Comparison of ENCODE assay signal across 8 cellular contexts in genomic region chr11:65415499-65416340, GRCh38. TPM values are rescaled to one million over a fixed set of nuclear protein-coding genes. Genes with fewer than 3 reads are reported as not detected.
DNase-seq lines count a peak whose midpoint lies in the region; ATAC-seq and TF ChIP-seq lines count a peak whose summit lies in the region.

No MANE protein-coding gene starts in this region.

- H3K9me3 ChIP-seq in SK-N-MC (ENCODE audit: low read depth, low read length) = no peaks in the 10 kb centered on the region
- H3K9me3 ChIP-seq in fibroblast of lung (ENCODE audit: control insufficient read depth, insufficient read depth, low read depth, low read length) = no peaks in the 10 kb centered on the region
- H3K9me3 ChIP-seq in psoas muscle = no peaks in the 10 kb centered on the region

- no peaks in the 10 kb centered on the region for H3K27me3 ChIP-seq in GM06990 (replicated peaks; ENCODE audit: control insufficient read depth, insufficient read depth, low read length)
- no peaks in the 10 kb centered on the region for H3K27me3 ChIP-seq in fibroblast of lung (ENCODE audit: control insufficient read depth, insufficient read depth, low read length)
- no peaks in the 10 kb centered on the region for H3K27me3 ChIP-seq in psoas muscle (ENCODE audit: insufficient read depth in 3 of 3, low read length in 2 of 3)

- TF ChIP-seq CTCF in GM06990 (IDR thresholded peaks at IDR 0.05; ENCODE audit: insufficient read depth, low read length, poor library complexity, severe bottlenecking) (no peak), fibroblast of lung (conservative IDR thresholded peaks at IDR 0.05 in 1 of 2, IDR thresholded peaks at IDR 0.05 in 1 of 2; ENCODE audit: low read depth in 1 of 2, low read length in 2 of 2) (no peak), psoas muscle (IDR thresholded peaks at IDR 0.05) (no peak)

- intact Hi-C loops in psoas muscle (cut with DNase I) = loop anchor here (2.0 to 5.0 kb wide), 4 partner anchors 33 to 95 kb away; partner anchors contain the start of gene SLC25A45 (in 1 of the 2)

- peak overlapping the region; percentile 85 for H3K4me2 ChIP-seq in fibroblast of lung (ENCODE audit: extremely low read depth, insufficient read depth, low read length)

- H3K4me3 ChIP-seq in GM06990 (replicated peaks; ENCODE audit: low read depth, low read length) = no peak overlapping the region; the same call in 1 of the 2 replicates
- H3K4me3 ChIP-seq in SK-N-MC = peak overlapping the region; percentile 62
- peak overlapping the region in 3 of 4 experiments; percentile 6 to 61 (median 28) for H3K4me3 ChIP-seq in fibroblast of lung (replicated peaks in 1 of 4; ENCODE audit: control extremely low read depth in 1 of 4, insufficient read depth in 1 of 4, low read depth in 3 of 4, low read length in 4 of 4)
- peak overlapping the region; percentile 86 for H3K4me3 ChIP-seq in psoas muscle

- ATAC-seq in psoas muscle (no peak), HG02588 (IDR thresholded peaks at IDR 0.05; ENCODE audit: unreplicated experiment) (no peak), GM18519 (IDR thresholded peaks at IDR 0.05; ENCODE audit: low FRiP score, unreplicated experiment) (no peak)

- DNase-seq in GM06990 (ENCODE audit: extremely low read depth, insufficient read length) (peak; percentile 21), SK-N-MC (ENCODE audit: low read depth, low spot score) (no peak), fibroblast of lung (ENCODE audit: low read depth in 2 of 2) (no peak), psoas muscle (no peak), D341Med (ENCODE audit: low spot score) (no peak)
- no peak for DNase-seq in stimulated activated CD4-positive, alpha-beta T cell treated with anti-CD3 and anti-CD28 coated beads, Interleukin-2, amount 100 ng/mL, for 48 hours

- H3K27ac ChIP-seq in SK-N-MC (no peak overlapping the region), fibroblast of lung (ENCODE audit: insufficient read depth, low read length) (peak overlapping the region; percentile 39), psoas muscle (peak overlapping the region; percentile 100)

- H3K9ac ChIP-seq in SK-N-MC (ENCODE audit: insufficient read length) (no peak overlapping the region), fibroblast of lung (ENCODE audit: insufficient read depth, low read length) (peak overlapping the region; percentile 20)

- peaks cover 34% of the 10 kb centered on the region for H3K4me1 ChIP-seq in fibroblast of lung (ENCODE audit: control insufficient read depth, extremely low read depth, insufficient read depth, low read length)
- H3K4me1 ChIP-seq in psoas muscle = peaks cover 64% of the 10 kb centered on the region

- 28 to 57% (median 37%) methylated on average over 11 of the region's 11 CpGs for WGBS in psoas muscle, 3 donors

- H3K79me2 ChIP-seq in fibroblast of lung (ENCODE audit: control insufficient read depth, insufficient read depth, low read length) = peaks cover 32% of the 10 kb centered on the region

- H4K20me1 ChIP-seq in fibroblast of lung (ENCODE audit: control insufficient read depth, extremely low read depth, insufficient read depth, low read length) = no peaks in the 10 kb centered on the region

- no peak overlapping the region for H2AFZ ChIP-seq in fibroblast of lung (ENCODE audit: low read length)

- peaks cover 18% of the 10 kb centered on the region for H3K36me3 ChIP-seq in GM06990 (ENCODE audit: control insufficient read depth, insufficient read depth, low read length)
- H3K36me3 ChIP-seq in SK-N-MC (ENCODE audit: insufficient read depth, low read length) = no peaks in the 10 kb centered on the region; the same call in 1 of the 2 replicates
- H3K36me3 ChIP-seq in fibroblast of lung (ENCODE audit: control insufficient read depth, insufficient read depth, low read length) = peaks cover 7% of the 10 kb centered on the region
- H3K36me3 ChIP-seq in psoas muscle (ENCODE audit: insufficient read depth in 1 of 2, low read depth in 1 of 2) = peaks cover 0 to 13% of the 10 kb centered on the region in 2 donors

RNA-seq across cellular contexts. Expression of gene NEAT1, which starts 6.9 kb away (rescaled TPM):
- 177 and 299 TPM in 2 replicates for total RNA-seq in fibroblast of lung
- 40.6 and 40.9 TPM in 2 replicates for polyA plus RNA-seq in fibroblast of lung
- polyA plus RNA-seq in fibroblast of lung (2012) = 140 and 151 TPM in 2 replicates
- polyA minus RNA-seq in fibroblast of lung (ENCODE audit: low replicate concordance) = 61.4 and 179 TPM in 2 replicates
- total RNA-seq in psoas muscle = 1,000 to 10,000 TPM in 1 of 4 donors, 100 to 1,000 TPM in 3; 517 to 1,759 (median 646) TPM
- polyA plus RNA-seq in psoas muscle = 100 to 1,000 TPM; 474 to 758 (median 716) TPM

RNA-seq across cellular contexts. Expression of gene FRMD8, which starts 29.3 kb away (rescaled TPM):
- total RNA-seq in fibroblast of lung = 14.9 and 17.5 TPM in 2 replicates
- polyA plus RNA-seq in fibroblast of lung = 13.7 and 15.3 TPM in 2 replicates
- polyA plus RNA-seq in fibroblast of lung (2012) = 15.2 and 15.4 TPM in 2 replicates
- 26.4 and 28.1 TPM in 2 replicates for polyA minus RNA-seq in fibroblast of lung (ENCODE audit: low replicate concordance)
- 10 to 100 TPM in 3 of 4 donors, 1 to 10 TPM in 1; 7.4 to 27.7 (median 13.9) TPM for total RNA-seq in psoas muscle
- polyA plus RNA-seq in psoas muscle = 10 to 100 TPM; 10.6 to 20.8 (median 12.9) TPM

RNA-seq across cellular contexts. Expression of gene SLC25A45, which starts 33.3 kb away (rescaled TPM):
- total RNA-seq in fibroblast of lung = 1.0 and 1.5 TPM in 2 replicates
- polyA plus RNA-seq in fibroblast of lung = 0.50 and 0.52 TPM in 2 replicates
- 0.98 and 1.0 TPM in 2 replicates for polyA plus RNA-seq in fibroblast of lung (2012)
- 0.85 and 1.8 TPM in 2 replicates for polyA minus RNA-seq in fibroblast of lung (ENCODE audit: low replicate concordance)
- total RNA-seq in psoas muscle = 1 to 10 TPM; 5.7 to 8.8 (median 7.2) TPM
- polyA plus RNA-seq in psoas muscle = 10 to 100 TPM in 1 of 3 donors, 1 to 10 TPM in 2; 3.7 to 18.5 (median 6.1) TPM
